2 cellular contexts compared by ENCODE assay signal in the genomic region with DNA sequence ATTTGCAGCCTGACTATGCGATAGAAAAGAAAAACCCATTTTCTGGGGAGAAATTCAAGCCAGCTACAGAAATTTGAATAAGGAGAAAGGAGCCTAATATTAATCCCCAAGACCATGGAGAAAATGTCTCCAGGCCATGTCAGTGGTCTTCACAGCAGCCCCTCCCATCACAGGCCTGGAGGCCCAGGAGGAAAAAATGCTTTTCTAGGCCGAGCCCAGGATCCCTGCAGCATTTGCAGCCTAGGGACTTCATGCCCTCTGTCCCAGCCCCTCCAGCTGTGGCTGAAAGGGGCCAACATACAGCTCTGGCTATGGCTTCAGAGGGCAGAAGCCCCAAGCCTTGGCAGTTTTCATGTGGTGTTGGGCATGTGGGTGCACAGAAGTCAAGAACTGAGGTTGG.
TF ChIP-seq lines count a peak whose summit lies in the region.

No MANE protein-coding gene starts in this region.

TF ChIP-seq in HEK293, 187 proteins besides CTCF, POLR2A, EP300 and RAD21:
- no peak for TF ChIP-seq PRDM10 (tag by site-specific recombination; IDR thresholded peaks at IDR 0.05)
- no peak for TF ChIP-seq ZNF776 (tag by site-specific recombination; IDR thresholded peaks at IDR 0.05; ENCODE audit: borderline replicate concordance)
- no peak for TF ChIP-seq ZNF48 (tag by site-specific recombination; IDR thresholded peaks at IDR 0.05)
- TF ChIP-seq ZNF426 (tag by site-specific recombination; IDR thresholded peaks at IDR 0.05), result no peak
- TF ChIP-seq, protein P1, sequence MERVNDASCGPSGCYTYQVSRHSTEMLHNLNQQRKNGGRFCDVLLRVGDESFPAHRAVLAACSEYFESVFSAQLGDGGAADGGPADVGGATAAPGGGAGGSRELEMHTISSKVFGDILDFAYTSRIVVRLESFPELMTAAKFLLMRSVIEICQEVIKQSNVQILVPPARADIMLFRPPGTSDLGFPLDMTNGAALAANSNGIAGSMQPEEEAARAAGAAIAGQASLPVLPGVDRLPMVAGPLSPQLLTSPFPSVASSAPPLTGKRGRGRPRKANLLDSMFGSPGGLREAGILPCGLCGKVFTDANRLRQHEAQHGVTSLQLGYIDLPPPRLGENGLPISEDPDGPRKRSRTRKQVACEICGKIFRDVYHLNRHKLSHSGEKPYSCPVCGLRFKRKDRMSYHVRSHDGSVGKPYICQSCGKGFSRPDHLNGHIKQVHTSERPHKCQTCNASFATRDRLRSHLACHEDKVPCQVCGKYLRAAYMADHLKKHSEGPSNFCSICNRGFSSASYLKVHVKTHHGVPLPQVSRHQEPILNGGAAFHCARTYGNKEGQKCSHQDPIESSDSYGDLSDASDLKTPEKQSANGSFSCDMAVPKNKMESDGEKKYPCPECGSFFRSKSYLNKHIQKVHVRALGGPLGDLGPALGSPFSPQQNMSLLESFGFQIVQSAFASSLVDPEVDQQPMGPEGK (tag by site-specific recombination; IDR thresholded peaks at IDR 0.05), result no peak
- no peak for TF ChIP-seq ZNF521 (tag by site-specific recombination; IDR thresholded peaks at IDR 0.05)
- TF ChIP-seq ZNF292 (tag by site-specific recombination; IDR thresholded peaks at IDR 0.05; ENCODE audit: borderline replicate concordance, low read depth), result no peak
- TF ChIP-seq ZNF585B (tag by site-specific recombination; IDR thresholded peaks at IDR 0.05), result peak; percentile 92
- TF ChIP-seq ZBTB1 (tag by site-specific recombination; IDR thresholded peaks at IDR 0.05), result no peak
- TF ChIP-seq SETDB1 (IDR thresholded peaks at IDR 0.05; ENCODE audit: insufficient read length, low read length), result peak; percentile 73

TF ChIP-seq in K562, 482 proteins besides CTCF, POLR2A, EP300 and RAD21 (continued from another document):
- peak; percentile 62; the same call in 1 of the 2 replicates for TF ChIP-seq CEBPZ (IDR thresholded peaks at IDR 0.05; ENCODE audit: borderline replicate concordance, low read depth, low read length)
- TF ChIP-seq ZFP36 (IDR thresholded peaks at IDR 0.05; ENCODE audit: low read depth, low read length, partially characterized antibody), result peak; percentile 84
